Comparison of ENCODE assay signal across 10 cellular contexts in genomic region chr22:50016988-50017700, GRCh38. TPM values are rescaled to one million over a fixed set of nuclear protein-coding genes. Genes with fewer than 3 reads are reported as not detected.
DNase-seq lines count a peak whose midpoint lies in the region; ATAC-seq and TF ChIP-seq lines count a peak whose summit lies in the region.
"Had no signal": no experiment of that assay in that cellular context is flagged by ENCODE, and none has a peak within 500 bp of the region (broad histone marks: within the 10 kb centered on the region; RNA-seq: fewer than 3 reads in every experiment).

No MANE protein-coding gene starts in this region.

- no peaks in the 10 kb centered on the region for H3K9me3 ChIP-seq in BE2C

- intact Hi-C loops in sciatic nerve (cut with DNase I): no loop called here

- ATAC-seq in HG02798 (IDR thresholded peaks at IDR 0.05; ENCODE audit: poor library complexity, unreplicated experiment) (peak; percentile 72), sciatic nerve (no peak)
- ATAC-seq in activated T-cell treated with anti-CD3 and anti-CD28 coated beads, Interleukin-2, amount 50 U/mL, for 72 hours (replicated peaks in 1 of 2): peak; percentile 66 to 73

- H3K4me3 ChIP-seq in BE2C (ENCODE audit: low read depth, low read length): no peak overlapping the region
- H3K4me3 ChIP-seq: BLaER1 had no signal

- peaks cover 1 to 2% of the 10 kb centered on the region in 2 donors for H3K9me3 Mint-ChIP-seq in activated T-cell treated with anti-CD3 and anti-CD28 coated beads, Interleukin-2, amount 50 U/mL, for 72 hours

- TF ChIP-seq CTCF in BE2C (IDR thresholded peaks at IDR 0.05; ENCODE audit: low read depth, low read length): no peak

- H3K27ac Mint-ChIP-seq in activated T-cell treated with anti-CD3 and anti-CD28 coated beads, Interleukin-2, amount 50 U/mL, for 72 hours: peak overlapping the region; percentile 29

- no peaks in the 10 kb centered on the region for H3K4me1 ChIP-seq in BE2C

- H3K4me1 Mint-ChIP-seq in activated T-cell treated with anti-CD3 and anti-CD28 coated beads, Interleukin-2, amount 50 U/mL, for 72 hours (ENCODE audit: low read depth): peaks cover 1% of the 10 kb centered on the region

- peak overlapping the region; percentile 23 to 49 for H3K4me3 Mint-ChIP-seq in activated T-cell treated with anti-CD3 and anti-CD28 coated beads, Interleukin-2, amount 50 U/mL, for 72 hours

- no peaks in the 10 kb centered on the region for H3K36me3 ChIP-seq in BE2C
- H3K36me3 ChIP-seq: BLaER1 had no signal

- DNase-seq in BE2C (peak; percentile 4), sciatic nerve (ENCODE audit: low spot score) (peak; percentile 35), RKO (ENCODE audit: low spot score) (no peak), foreskin melanocyte (no peak), cerebellar cortex (ENCODE audit: low spot score) (no peak), NK-92 (lab: John Stamatoyannopoulos, UW; ENCODE audit: unreplicated experiment) (no peak)
- peak; percentile 83 to 84 for DNase-seq in activated T-cell treated with anti-CD3 and anti-CD28 coated beads, Interleukin-2, amount 50 U/mL, for 72 hours
- DNase-seq: NCI-H345 had no signal

- peaks cover 0 to 3% of the 10 kb centered on the region in 2 donors for H3K36me3 Mint-ChIP-seq in activated T-cell treated with anti-CD3 and anti-CD28 coated beads, Interleukin-2, amount 50 U/mL, for 72 hours (ENCODE audit: insufficient read depth in 2 of 2)

- H3K27me3 Mint-ChIP-seq in activated T-cell treated with anti-CD3 and anti-CD28 coated beads, Interleukin-2, amount 50 U/mL, for 72 hours (ENCODE audit: low read depth): no peaks in the 10 kb centered on the region

- H3K27me3 ChIP-seq in BE2C: peaks cover 16% of the 10 kb centered on the region

RNA-seq across cellular contexts. Expression of gene IL17REL, which starts 4.6 kb away (rescaled TPM):
- polyA plus RNA-seq in BE2C (2012; ENCODE audit: insufficient read depth, insufficient read length, low read depth): not detected
- 1 to 10 TPM in 1 of 2 donors, under 1 TPM in 1; 0.36 to 1.1 TPM for total RNA-seq in activated T-cell treated with anti-CD3 and anti-CD28 coated beads, Interleukin-2, amount 50 U/mL, for 72 hours
- total RNA-seq in sciatic nerve: not detected

RNA-seq across cellular contexts. Expression of gene TTLL8, which starts 41.0 kb away (rescaled TPM):
- not detected for polyA plus RNA-seq in BE2C (2012; ENCODE audit: insufficient read depth, insufficient read length, low read depth)
- not detected for total RNA-seq in activated T-cell treated with anti-CD3 and anti-CD28 coated beads, Interleukin-2, amount 50 U/mL, for 72 hours
- total RNA-seq in sciatic nerve: not detected

RNA-seq across cellular contexts. Expression of gene PIM3, which starts 56.6 kb away (rescaled TPM):
- 286 TPM for polyA plus RNA-seq in BE2C (2012; ENCODE audit: insufficient read depth, insufficient read length, low read depth)
- total RNA-seq in activated T-cell treated with anti-CD3 and anti-CD28 coated beads, Interleukin-2, amount 50 U/mL, for 72 hours: 100 to 1,000 TPM; 209 to 236 TPM
- total RNA-seq in sciatic nerve: 62.2 TPM

Comparison
In these comparisons a context has a peak if more than half of its experiments do, and no peak if none do; other contexts are left out.
1. DNase-seq: peak in BE2C (single experiment), activated T-cell treated with anti-CD3 and anti-CD28 coated beads, Interleukin-2, amount 50 U/mL, for 72 hours (2 of 2) and sciatic nerve (single experiment); none in RKO (single experiment), foreskin melanocyte (single experiment), cerebellar cortex (single experiment) and NK-92 (single experiment).